Comparison of ENCODE assay signal across 1 cellular context in genomic region chr3:126521122-126521891, GRCh38.
TF ChIP-seq lines count a peak whose summit lies in the region.

No MANE protein-coding gene starts in this region.

TF ChIP-seq in HepG2, 621 proteins besides CTCF, POLR2A, EP300 and RAD21:
- TF ChIP-seq ELF3 (CRISPR knock-in tag; IDR thresholded peaks at IDR 0.05) (no peak), ZNF318 (CRISPR knock-in tag; IDR thresholded peaks at IDR 0.05) (no peak), SNAPC2 (CRISPR knock-in tag; IDR thresholded peaks at IDR 0.05) (no peak), HNF4A (CRISPR knock-in tag; IDR thresholded peaks at IDR 0.05) (no peak), HDAC6 (IDR thresholded peaks at IDR 0.05; ENCODE audit: low read depth, low read length) (no peak), ZNF672 (CRISPR knock-in tag; IDR thresholded peaks at IDR 0.05) (no peak), PRDM10 (CRISPR knock-in tag; IDR thresholded peaks at IDR 0.05; ENCODE audit: low read depth) (no peak), TBX2 (CRISPR knock-in tag; IDR thresholded peaks at IDR 0.05; ENCODE audit: borderline replicate concordance) (no peak), TMF1 (CRISPR knock-in tag; IDR thresholded peaks at IDR 0.05; ENCODE audit: low read depth) (no peak), NR2F6 (IDR thresholded peaks at IDR 0.05) (no peak), NR2F6 (CRISPR knock-in tag; IDR thresholded peaks at IDR 0.05) (no peak), SMC3 (IDR thresholded peaks at IDR 0.05; ENCODE audit: low read length) (no peak), ARID3A (IDR thresholded peaks at IDR 0.05; ENCODE audit: low read depth, low read length) (no peak), ZSCAN20 (CRISPR knock-in tag; IDR thresholded peaks at IDR 0.05; ENCODE audit: borderline replicate concordance) (no peak), RORA (CRISPR knock-in tag; IDR thresholded peaks at IDR 0.05) (no peak), ZNF75D (CRISPR knock-in tag; IDR thresholded peaks at IDR 0.05; ENCODE audit: borderline replicate concordance) (no peak), SRSF4 (IDR thresholded peaks at IDR 0.05; ENCODE audit: low read depth, low read length, poor library complexity, severe bottlenecking) (no peak), WIZ (CRISPR knock-in tag; IDR thresholded peaks at IDR 0.05) (no peak), EHMT2 (IDR thresholded peaks at IDR 0.05; ENCODE audit: borderline replicate concordance, low read depth, low read length) (no peak), NR0B2 (CRISPR knock-in tag; IDR thresholded peaks at IDR 0.05) (no peak)
TF ChIP-seq in HepG2: peak in this region for 0.
